In the genomic region with DNA sequence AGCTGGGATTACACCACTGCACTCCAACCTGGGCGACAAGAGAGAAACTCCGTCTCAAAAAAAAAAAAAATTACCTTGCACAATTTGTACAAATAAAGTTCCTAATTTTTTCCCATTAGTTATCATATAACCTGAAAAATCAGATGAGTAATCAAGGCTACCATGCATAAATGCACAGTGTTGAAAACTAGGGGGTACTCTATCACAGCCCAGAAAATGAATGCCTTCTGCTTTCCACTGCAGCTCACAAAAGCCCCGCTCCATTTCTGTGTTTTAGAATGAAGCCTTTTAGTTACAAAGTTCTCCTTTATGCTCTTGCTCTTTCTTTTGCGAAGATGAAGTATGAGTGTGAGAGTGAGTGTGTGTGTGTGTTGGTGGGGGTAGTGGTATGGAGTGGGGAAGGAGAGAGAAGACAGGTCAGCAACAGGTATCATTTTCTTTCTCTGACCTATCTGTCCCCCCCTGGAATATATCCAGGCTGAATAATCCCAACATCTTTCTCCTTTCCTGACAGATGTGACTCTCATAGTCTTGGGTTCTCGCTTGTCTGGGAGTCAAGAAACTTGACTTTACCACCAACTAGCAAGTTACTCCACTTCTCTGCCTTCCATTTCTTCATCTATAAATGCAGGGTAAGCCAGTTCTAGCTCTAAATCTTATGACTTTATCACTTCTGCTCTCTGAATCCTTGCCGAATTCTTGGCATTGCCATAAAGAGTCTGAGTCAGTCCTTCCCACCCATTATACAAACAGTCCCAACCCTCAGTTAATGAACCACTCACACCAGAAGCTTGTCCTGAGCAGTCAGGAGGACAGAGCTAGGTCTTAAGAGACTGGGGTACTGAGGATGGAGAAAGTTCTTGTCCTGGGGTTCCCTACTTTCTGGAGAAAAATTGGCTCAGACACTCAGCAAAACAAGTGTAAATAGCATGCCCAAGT, we compare ENCODE assay signal across 10 cellular contexts. TPM values are rescaled to one million over a fixed set of nuclear protein-coding genes. Genes with fewer than 3 reads are reported as not detected.
DNase-seq lines count a peak whose midpoint lies in the region; ATAC-seq and TF ChIP-seq lines count a peak whose summit lies in the region.
"Had no signal": no experiment of that assay in that cellular context is flagged by ENCODE, and none has a peak within 500 bp of the region (broad histone marks: within the 10 kb centered on the region; RNA-seq: fewer than 3 reads in every experiment).

No MANE protein-coding gene starts in this region.

- H4K20me1 ChIP-seq in HCT116 (ENCODE audit: insufficient read depth), result no peaks in the 10 kb centered on the region

- H3K27ac ChIP-seq in 22Rv1 (peak overlapping the region; percentile 50), HCT116 (ENCODE audit: low read depth, low read length) (peak overlapping the region; percentile 15; the same call in 1 of the 2 replicates), coronary artery (no peak overlapping the region)

- peak overlapping the region; percentile 89 for H2AFZ ChIP-seq in HCT116 (ENCODE audit: low read depth, low read length, poor library complexity, severe bottlenecking)

- DNase-seq in HCT116 (ENCODE audit: low read depth, low spot score) (peak; percentile 35), amniotic epithelial cell (ENCODE audit: low read depth) (peak; percentile 77), kidney tubule cell (ENCODE audit: low spot score) (peak; percentile 81), cortex of kidney (lab: John Stamatoyannopoulos, UW) (no peak), superior temporal gyrus (ENCODE audit: extremely low spot score) (no peak), coronary artery (ENCODE audit: low spot score) (no peak)
- DNase-seq: activated T-cell treated with anti-CD3 and anti-CD28 coated beads, Interleukin-2, amount 50 U/mL, for 1 hour; stimulated activated CD4-positive, alpha-beta T cell treated with anti-CD3 and anti-CD28 coated beads, Interleukin-4, amount 100 ng/mL, for 24 hours had no signal

- H3K9ac ChIP-seq in HCT116 (ENCODE audit: low read length), result peak overlapping the region; percentile 16; the same call in 1 of the 2 replicates

- RAD21 ChIA-PET in HCT116 (lab: Charles Lee; ENCODE audit: low non-redundant PET in 1 of 2, low total read pairs in 2 of 2, uncharacterized antibody in 2 of 2, unreplicated experiment in 2 of 2), result no interaction called here

- H3K36me3 ChIP-seq in HCT116 (ENCODE audit: control insufficient read depth in 1 of 2, insufficient read depth in 2 of 2, low read length in 2 of 2), result no peaks in the 10 kb centered on the region

- H3K9me3 ChIP-seq in HCT116 (ENCODE audit: control insufficient read depth in 1 of 2, insufficient read depth in 1 of 2, low read depth in 1 of 2, low read length in 2 of 2), result no peaks in the 10 kb centered on the region

- H3K4me2 ChIP-seq in HCT116 (ENCODE audit: low read length), result peak overlapping the region; percentile 64

- peaks cover 7 to 17% of the 10 kb centered on the region in 2 experiments; a peak in 3 of 4 replicates for H3K4me1 ChIP-seq in HCT116 (ENCODE audit: control insufficient read depth in 1 of 2, insufficient read depth in 2 of 2, low read length in 2 of 2)

- no TSS peak for BruUV-seq in HCT116 (replicated peaks; lab: Mats Ljungman, UMichigan)

- TF ChIP-seq POLR2A in HCT116 (IDR thresholded peaks at IDR 0.05; ENCODE audit: borderline replicate concordance, extremely low read depth, insufficient read depth, insufficient read length), result no peak

- H3K4me3 ChIP-seq in HCT116 (replicated peaks in 1 of 2; ENCODE audit: low read depth in 1 of 2, low read length in 2 of 2) (peak overlapping the region in 1 of 2 experiments; percentile 33; a peak in 1 of 4 replicates), coronary artery (no peak overlapping the region)

- POLR2A ChIA-PET in HCT116 (lab: Charles Lee), result no interaction called here

- no peaks in the 10 kb centered on the region for H3K79me2 ChIP-seq in HCT116 (ENCODE audit: insufficient read depth, low read length)

- CTCF ChIA-PET in HCT116 (lab: Charles Lee), result interaction anchor here (1.4 kb wide), 1 partner anchor 45 kb away, joined by 4 read pairs; no protein-coding TSS in a partner anchor

- no peak for TF ChIP-seq RAD21 in HCT116 (IDR thresholded peaks at IDR 0.05; ENCODE audit: low read depth)

- H3K9me2 ChIP-seq in HCT116 (ENCODE audit: insufficient read depth), result no peaks in the 10 kb centered on the region

- TF ChIP-seq CTCF in 22Rv1 (IDR thresholded peaks at IDR 0.05) (no peak), HCT116 (IDR thresholded peaks at IDR 0.05 in 2 of 3, conservative IDR thresholded peaks at IDR 0.05 in 1 of 3; ENCODE audit: borderline replicate concordance in 1 of 3, insufficient read depth in 1 of 3, low read depth in 2 of 3, low read length in 2 of 3) (no peak), coronary artery (IDR thresholded peaks at IDR 0.05) (no peak)

- H3K27me3 ChIP-seq in HCT116 (ENCODE audit: insufficient read depth, low read length), result no peaks in the 10 kb centered on the region

- ATAC-seq in HCT116 (peak; percentile 91), HG02571 (IDR thresholded peaks at IDR 0.05; ENCODE audit: unreplicated experiment) (no peak)

- intact Hi-C loops in HCT116 (cut with micrococcal nuclease), result no loop called here

TF ChIP-seq in HCT116, 20 proteins besides CTCF, POLR2A, EP300 and RAD21 (continues in another document):
- TF ChIP-seq TCF7L2 (IDR thresholded peaks at IDR 0.05; ENCODE audit: borderline replicate concordance, extremely low read depth, insufficient read depth, insufficient read length) (no peak), CBX3 (IDR thresholded peaks at IDR 0.05; ENCODE audit: low read depth) (peak; percentile 56; the same call in 1 of the 2 replicates), ZNF274 (IDR thresholded peaks at IDR 0.05; ENCODE audit: low read depth, low read length) (no peak), EGR1 (IDR thresholded peaks at IDR 0.05; ENCODE audit: low read depth) (no peak), CEBPB (IDR thresholded peaks at IDR 0.05; ENCODE audit: low read depth) (no peak), FOSL1 (IDR thresholded peaks at IDR 0.05; ENCODE audit: low read depth) (peak; percentile 49), ELF1 (IDR thresholded peaks at IDR 0.05; ENCODE audit: borderline replicate concordance, low read depth) (no peak), ZBTB33 (IDR thresholded peaks at IDR 0.05; ENCODE audit: extremely low read depth, insufficient replicate concordance, low read length) (no peak), SRF (IDR thresholded peaks at IDR 0.05; ENCODE audit: low read depth) (no peak), EZH2phosphoT487 (IDR thresholded peaks at IDR 0.05; ENCODE audit: borderline replicate concordance) (no peak), POLR2AphosphoS5 (IDR thresholded peaks at IDR 0.05; ENCODE audit: low read depth, low read length) (0 out of 2 replicates have a peak, but pooled peaks have one; percentile 23), SIN3A (IDR thresholded peaks at IDR 0.05; ENCODE audit: low read depth) (no peak), SP1 (IDR thresholded peaks at IDR 0.05; ENCODE audit: low read depth) (peak; percentile 42)
- TF ChIP-seq, protein P1, sequence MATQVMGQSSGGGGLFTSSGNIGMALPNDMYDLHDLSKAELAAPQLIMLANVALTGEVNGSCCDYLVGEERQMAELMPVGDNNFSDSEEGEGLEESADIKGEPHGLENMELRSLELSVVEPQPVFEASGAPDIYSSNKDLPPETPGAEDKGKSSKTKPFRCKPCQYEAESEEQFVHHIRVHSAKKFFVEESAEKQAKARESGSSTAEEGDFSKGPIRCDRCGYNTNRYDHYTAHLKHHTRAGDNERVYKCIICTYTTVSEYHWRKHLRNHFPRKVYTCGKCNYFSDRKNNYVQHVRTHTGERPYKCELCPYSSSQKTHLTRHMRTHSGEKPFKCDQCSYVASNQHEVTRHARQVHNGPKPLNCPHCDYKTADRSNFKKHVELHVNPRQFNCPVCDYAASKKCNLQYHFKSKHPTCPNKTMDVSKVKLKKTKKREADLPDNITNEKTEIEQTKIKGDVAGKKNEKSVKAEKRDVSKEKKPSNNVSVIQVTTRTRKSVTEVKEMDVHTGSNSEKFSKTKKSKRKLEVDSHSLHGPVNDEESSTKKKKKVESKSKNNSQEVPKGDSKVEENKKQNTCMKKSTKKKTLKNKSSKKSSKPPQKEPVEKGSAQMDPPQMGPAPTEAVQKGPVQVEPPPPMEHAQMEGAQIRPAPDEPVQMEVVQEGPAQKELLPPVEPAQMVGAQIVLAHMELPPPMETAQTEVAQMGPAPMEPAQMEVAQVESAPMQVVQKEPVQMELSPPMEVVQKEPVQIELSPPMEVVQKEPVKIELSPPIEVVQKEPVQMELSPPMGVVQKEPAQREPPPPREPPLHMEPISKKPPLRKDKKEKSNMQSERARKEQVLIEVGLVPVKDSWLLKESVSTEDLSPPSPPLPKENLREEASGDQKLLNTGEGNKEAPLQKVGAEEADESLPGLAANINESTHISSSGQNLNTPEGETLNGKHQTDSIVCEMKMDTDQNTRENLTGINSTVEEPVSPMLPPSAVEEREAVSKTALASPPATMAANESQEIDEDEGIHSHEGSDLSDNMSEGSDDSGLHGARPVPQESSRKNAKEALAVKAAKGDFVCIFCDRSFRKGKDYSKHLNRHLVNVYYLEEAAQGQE (IDR thresholded peaks at IDR 0.05; ENCODE audit: low read depth), result no peak
- TF ChIP-seq, protein P2, sequence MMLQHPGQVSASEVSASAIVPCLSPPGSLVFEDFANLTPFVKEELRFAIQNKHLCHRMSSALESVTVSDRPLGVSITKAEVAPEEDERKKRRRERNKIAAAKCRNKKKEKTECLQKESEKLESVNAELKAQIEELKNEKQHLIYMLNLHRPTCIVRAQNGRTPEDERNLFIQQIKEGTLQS (IDR thresholded peaks at IDR 0.05), result no peak

RNA-seq across cellular contexts. Expression of gene BIN2, which starts 16.1 kb away (rescaled TPM):
- 0.22 TPM for total RNA-seq in HCT116 (2021; ENCODE audit: unreplicated experiment)
- polyA plus RNA-seq in HCT116 (2012), result not detected in 2 replicates

RNA-seq across cellular contexts. Expression of gene SMAGP, which starts 37.7 kb away (rescaled TPM):
- total RNA-seq in HCT116 (2021; ENCODE audit: unreplicated experiment), result 39.9 TPM
- polyA plus RNA-seq in HCT116 (2012), result 59.9 and 72.7 TPM in 2 replicates

RNA-seq across cellular contexts. Expression of gene CELA1, which starts 38.6 kb away (rescaled TPM):
- total RNA-seq in HCT116 (2021; ENCODE audit: unreplicated experiment), result not detected
- polyA plus RNA-seq in HCT116 (2012), result not detected in 2 replicates

Comparison
In these comparisons a context has a peak if more than half of its experiments do, and no peak if none do; other contexts are left out.
1. H3K27ac ChIP-seq: peak in 22Rv1 (single experiment) and HCT116 (single experiment); none in coronary artery (0 of 2).
2. DNase-seq: peak in HCT116 (single experiment), amniotic epithelial cell (single experiment) and kidney tubule cell (single experiment); none in cortex of kidney (single experiment), superior temporal gyrus (single experiment) and coronary artery (single experiment).